Comparison of ENCODE assay signal across 8 cellular contexts in genomic region chr14:92794547-92794941, GRCh38. TPM values are rescaled to one million over a fixed set of nuclear protein-coding genes. Genes with fewer than 3 reads are reported as not detected.
A peak's percentile ranks its signal among the peaks of the same experiment; 100 is the strongest.
DNase-seq lines count a peak whose midpoint lies in the region; ATAC-seq, FAIRE-seq and TF ChIP-seq lines count a peak whose summit lies in the region.

No MANE protein-coding gene starts in this region.

- no peak for TF ChIP-seq POLR2A in A549 (IDR thresholded peaks at IDR 0.05; ENCODE audit: low read length)
- TF ChIP-seq POLR2A in erythroblast (IDR thresholded peaks at IDR 0.05; ENCODE audit: low read length), result peak; percentile 51

- no peaks in the 10 kb centered on the region for H3K9me2 ChIP-seq in neural cell (ENCODE audit: insufficient read depth, low read length)

- H3K79me2 ChIP-seq in neural cell (replicated peaks; ENCODE audit: insufficient read depth, low read length), result peaks cover 19% of the 10 kb centered on the region

- FAIRE-seq in A549 (lab: Jason Lieb, UNC), result no peak

- H3K4me2 ChIP-seq in A549, result peak overlapping the region; percentile 88
- peak overlapping the region; percentile 84 for H3K4me2 ChIP-seq in neural cell (ENCODE audit: low read length)

- CTCF ChIA-PET in A549 (lab: Yijun Ruan, JAX), result interaction anchor here (0.9 to 1.6 kb wide), 2 partner anchors 74 to 87 kb away, joined by 3 read pairs; no protein-coding TSS in a partner anchor

- TF ChIP-seq EP300 in A549 (IDR thresholded peaks at IDR 0.05), result no peak
- TF ChIP-seq EP300 in neural cell (conservative IDR thresholded peaks at IDR 0.05; ENCODE audit: poor library complexity, severe bottlenecking), result no peak

- H3K9me3 ChIP-seq in A549, result peaks cover 3% of the 10 kb centered on the region; the same call in 2 of the 3 replicates
- no peaks in the 10 kb centered on the region for H3K9me3 ChIP-seq in neural cell (ENCODE audit: low read length)

- POLR2A ChIA-PET in A549 (lab: Yijun Ruan, JAX), result interaction anchor here (0.6 to 1.6 kb wide), 6 partner anchors 10 to 688 kb away, joined by 3 to 6 read pairs (median 4); partner anchors contain the start of genes ATXN3, CPSF2, LGMN and NDUFB1

- 3% methylated on average over 12 of the region's 20 CpGs for WGBS in A549 (ENCODE audit: missing lambda C conversion rate)

- DNase-seq in A549 (ENCODE audit: low read depth in 1 of 2, low spot score in 1 of 2) (no peak), SW480 (ENCODE audit: low spot score) (peak; percentile 11), erythroblast (lab: John Stamatoyannopoulos, UW) (peak; percentile 43 to 52), NCI-H2227 treated with DMSO at 0.1 percent for 48 hours (lab: John Stamatoyannopoulos, UW) (no peak), NOMO-1 (lab: John Stamatoyannopoulos, UW; ENCODE audit: unreplicated experiment in 2 of 2) (no peak)

- no peaks in the 10 kb centered on the region for H4K20me1 ChIP-seq in neural cell (ENCODE audit: insufficient read depth)

- H3K9ac ChIP-seq in neural cell (ENCODE audit: low read length), result peak overlapping the region; percentile 89

- H2AFZ ChIP-seq in neural cell (ENCODE audit: low read depth, low read length), result peak overlapping the region; percentile 87

- H3F3A ChIP-seq in neural cell (ENCODE audit: insufficient read depth, low read length, poor library complexity, severe bottlenecking), result no peaks in the 10 kb centered on the region

- H3K27ac ChIP-seq in A549 (peak overlapping the region; percentile 94 to 98), neural cell (ENCODE audit: low read length) (peak overlapping the region; percentile 78)

- TF ChIP-seq CTCF in A549 (IDR thresholded peaks at IDR 0.05) (no peak), neural cell (IDR thresholded peaks at IDR 0.05; ENCODE audit: poor library complexity, severe bottlenecking) (no peak)

- H3K4me1 ChIP-seq in A549, result peaks cover 20% of the 10 kb centered on the region

- TF ChIP-seq RAD21 in A549 (conservative IDR thresholded peaks at IDR 0.05 in 1 of 2, IDR thresholded peaks at IDR 0.05 in 1 of 2), result no peak
- no peak for TF ChIP-seq RAD21 in neural cell (conservative IDR thresholded peaks at IDR 0.05)

- no peaks in the 10 kb centered on the region for H3K27me3 ChIP-seq in neural cell (ENCODE audit: insufficient read depth, low read depth, low read length)

- ATAC-seq in A549, result peak; percentile 14 to 30; a peak in 5 of 6 replicates
- peak; percentile 10 for ATAC-seq in GM21717 (IDR thresholded peaks at IDR 0.05; ENCODE audit: unreplicated experiment)
- no peak for ATAC-seq in GM21367 (IDR thresholded peaks at IDR 0.05; ENCODE audit: unreplicated experiment)

- H3K4me3 ChIP-seq in A549 (peak overlapping the region; percentile 84), neural cell (ENCODE audit: low read length) (peak overlapping the region; percentile 93)

- H3K36me3 ChIP-seq in neural cell (ENCODE audit: insufficient read depth, low read length), result no peaks in the 10 kb centered on the region

TF ChIP-seq in A549, 52 proteins besides CTCF, POLR2A, EP300 and RAD21:
- no peak for TF ChIP-seq NPAS2 (CRISPR knock-in tag; IDR thresholded peaks at IDR 0.05; ENCODE audit: borderline replicate concordance)
- no peak for TF ChIP-seq MAX (IDR thresholded peaks at IDR 0.05)
- TF ChIP-seq RCOR1 (IDR thresholded peaks at IDR 0.05; ENCODE audit: low read depth, low read length), result no peak
- no peak for TF ChIP-seq SMC3 (IDR thresholded peaks at IDR 0.05)
- no peak for TF ChIP-seq ZFP36 (IDR thresholded peaks at IDR 0.05; ENCODE audit: borderline replicate concordance, partially characterized antibody)
- TF ChIP-seq GATA3 (IDR thresholded peaks at IDR 0.05; ENCODE audit: borderline replicate concordance), result no peak
- no peak for TF ChIP-seq TFCP2L1 (CRISPR knock-in tag; IDR thresholded peaks at IDR 0.05)
- TF ChIP-seq RNF2 (IDR thresholded peaks at IDR 0.05; ENCODE audit: borderline replicate concordance, low read depth), result no peak
- TF ChIP-seq CHD2 (IDR thresholded peaks at IDR 0.05; ENCODE audit: low read length, partially characterized antibody), result no peak
- TF ChIP-seq FOXS1 (CRISPR knock-in tag; IDR thresholded peaks at IDR 0.05), result no peak
- no peak for TF ChIP-seq CHD4 (IDR thresholded peaks at IDR 0.05; ENCODE audit: borderline replicate concordance)

TF ChIP-seq in neural cell, 6 proteins besides CTCF, POLR2A, EP300 and RAD21:
- TF ChIP-seq POLR2AphosphoS5 (IDR thresholded peaks at IDR 0.05), result no peak
- no peak for TF ChIP-seq SMC3 (conservative IDR thresholded peaks at IDR 0.05; ENCODE audit: poor library complexity)
- TF ChIP-seq TAF1 (IDR thresholded peaks at IDR 0.05; ENCODE audit: low read depth), result no peak
- no peak for TF ChIP-seq MXI1 (conservative IDR thresholded peaks at IDR 0.05; ENCODE audit: poor library complexity, severe bottlenecking)
- TF ChIP-seq REST (IDR thresholded peaks at IDR 0.05; ENCODE audit: borderline replicate concordance), result no peak
- TF ChIP-seq EZH2 (IDR thresholded peaks at IDR 0.05; ENCODE audit: borderline replicate concordance, insufficient read depth, low read length, poor library complexity, severe bottlenecking), result no peak
TF ChIP-seq in neural cell: peak in this region for 0.

RNA-seq across cellular contexts. Expression of gene GOLGA5, which starts 0.4 kb away (rescaled TPM):
- polyA plus RNA-seq in A549 (2011; rRNA removed) (49.5 and 53.8 TPM in 2 replicates), A549 (2017; fragmentation: RNase III; extraction: RNeasy Plus Mini Kit Qiagen cat#74134 plus additional on column Dnase treatment) (27.4 to 34.0 TPM (median 31.9 TPM) in 3 replicates), neural cell (34.6 and 35.7 TPM in 2 replicates)
- 13.0 and 13.1 TPM in 2 replicates for polyA plus RNA-seq in A549 (2012; cell fraction: cytosol; rRNA removed)
- 4.0 and 4.8 TPM in 2 replicates for polyA plus RNA-seq in A549 (2012; cell fraction: nucleus; rRNA removed)
- 12.2 and 14.2 TPM in 2 replicates for polyA minus RNA-seq in A549 (2011; rRNA and poly(A)+ RNA removed)
- 48.2 and 52.8 TPM in 2 replicates for polyA minus RNA-seq in neural cell

RNA-seq across cellular contexts. Expression of gene LGMN, which starts 46.1 kb away (rescaled TPM):
- polyA plus RNA-seq in A549 (2011; rRNA removed), result 106 and 136 TPM in 2 replicates
- 65.2 and 65.4 TPM in 2 replicates for polyA plus RNA-seq in A549 (2012; cell fraction: cytosol; rRNA removed)
- 140 TPM in 2 replicates for polyA plus RNA-seq in A549 (2012; cell fraction: nucleus; rRNA removed)
- 59.6 to 70.4 TPM (median 66.2 TPM) in 3 replicates for polyA plus RNA-seq in A549 (2017; fragmentation: RNase III; extraction: RNeasy Plus Mini Kit Qiagen cat#74134 plus additional on column Dnase treatment)
- polyA minus RNA-seq in A549 (2011; rRNA and poly(A)+ RNA removed), result 65.5 and 79.0 TPM in 2 replicates
- 48.0 and 64.0 TPM in 2 replicates for polyA plus RNA-seq in neural cell
- 23.9 and 30.3 TPM in 2 replicates for polyA minus RNA-seq in neural cell

Comparison
In these comparisons a context has a peak if more than half of its experiments do, and no peak if none do; other contexts are left out.
1. DNase-seq: peak in SW480 (single experiment) and erythroblast (2 of 2); none in A549 (0 of 2), NCI-H2227 treated with DMSO at 0.1 percent for 48 hours (single experiment) and NOMO-1 (0 of 2).